In genomic region chr17:41930009-41930832, GRCh38 we compare ENCODE assay signal across 1 cellular context.
TF ChIP-seq lines count a peak whose summit lies in the region.

ODAD4 (plus strand) TSS chr17:41930617; CDS start chr17:41930724, 107 bp downstream.

TF ChIP-seq in HepG2, 621 proteins besides CTCF, POLR2A, EP300 and RAD21 (continued from another document and continues in another):
- TF ChIP-seq PAX8 (CRISPR knock-in tag; IDR thresholded peaks at IDR 0.05; ENCODE audit: borderline replicate concordance) (no peak; the same call in 1 of the 2 replicates), TMF1 (CRISPR knock-in tag; IDR thresholded peaks at IDR 0.05; ENCODE audit: low read depth) (no peak), SNAPC2 (CRISPR knock-in tag; IDR thresholded peaks at IDR 0.05) (peak; percentile 68; the same call in 1 of the 2 replicates), SATB2 (CRISPR knock-in tag; IDR thresholded peaks at IDR 0.05) (no peak), MLXIP (CRISPR knock-in tag; IDR thresholded peaks at IDR 0.05; ENCODE audit: borderline replicate concordance) (peak; percentile 92; the same call in 1 of the 2 replicates), HNRNPH1 (optimal IDR thresholded peaks at IDR 0.05; ENCODE audit: low read depth, low read length) (no peak), ZNF331 (CRISPR knock-in tag; IDR thresholded peaks at IDR 0.05) (peak; percentile 77), ZNF563 (CRISPR knock-in tag; IDR thresholded peaks at IDR 0.05) (peak; percentile 71; the same call in 1 of the 2 replicates), RFX5 (IDR thresholded peaks at IDR 0.05; ENCODE audit: low read depth, low read length) (no peak), ZNF883 (CRISPR knock-in tag; IDR thresholded peaks at IDR 0.05; ENCODE audit: not compliant biosample characterization) (peak; percentile 88), ZNF841 (CRISPR knock-in tag; IDR thresholded peaks at IDR 0.05; ENCODE audit: borderline replicate concordance) (no peak), ZNF280B (CRISPR knock-in tag; IDR thresholded peaks at IDR 0.05; ENCODE audit: borderline replicate concordance) (peak; percentile 76; the same call in 1 of the 2 replicates), ZNF253 (CRISPR knock-in tag; IDR thresholded peaks at IDR 0.05; ENCODE audit: borderline replicate concordance) (0 out of 2 replicates have a peak, but pooled peaks have one; percentile 29), CSRNP1 (CRISPR knock-in tag; IDR thresholded peaks at IDR 0.05) (peak; percentile 27; the same call in 1 of the 2 replicates), IKZF1 (IDR thresholded peaks at IDR 0.05) (no peak), KAT8 (CRISPR knock-in tag; IDR thresholded peaks at IDR 0.05) (peak; percentile 95), ZHX2 (IDR thresholded peaks at IDR 0.05; ENCODE audit: low read depth) (no peak; the same call in 1 of the 2 replicates), ZHX2 (CRISPR knock-in tag; IDR thresholded peaks at IDR 0.05; ENCODE audit: borderline replicate concordance) (peak; percentile 44; the same call in 1 of the 2 replicates), ZNF720 (CRISPR knock-in tag; IDR thresholded peaks at IDR 0.05) (no peak), ZFP82 (CRISPR knock-in tag; IDR thresholded peaks at IDR 0.05; ENCODE audit: borderline replicate concordance) (0 out of 2 replicates have a peak, but pooled peaks have one; percentile 76), ZNF367 (CRISPR knock-in tag; IDR thresholded peaks at IDR 0.05; ENCODE audit: borderline replicate concordance) (no peak), ZNF430 (CRISPR knock-in tag; IDR thresholded peaks at IDR 0.05) (no peak), KDM1A (CRISPR knock-in tag; IDR thresholded peaks at IDR 0.05) (peak; percentile 91), ZNF768 (CRISPR knock-in tag; IDR thresholded peaks at IDR 0.05) (peak; percentile 89), HNRNPLL (IDR thresholded peaks at IDR 0.05; ENCODE audit: low read depth, low read length, poor library complexity, severe bottlenecking) (peak; percentile 97), ZBTB34 (CRISPR knock-in tag; IDR thresholded peaks at IDR 0.05) (0 out of 2 replicates have a peak, but pooled peaks have one; percentile 43), MAFG (CRISPR knock-in tag; IDR thresholded peaks at IDR 0.05) (no peak), ETV5 (CRISPR knock-in tag; IDR thresholded peaks at IDR 0.05; ENCODE audit: borderline replicate concordance) (peak; percentile 89; the same call in 1 of the 2 replicates), ZNF639 (CRISPR knock-in tag; conservative IDR thresholded peaks at IDR 0.05) (peak; percentile 78; the same call in 1 of the 2 replicates), CEBPB (IDR thresholded peaks at IDR 0.05; ENCODE audit: borderline replicate concordance, low read depth, low read length) (peak; percentile 85; the same call in 1 of the 2 replicates), MTERF4 (CRISPR knock-in tag; IDR thresholded peaks at IDR 0.05) (peak; percentile 91), ZNF296 (CRISPR knock-in tag; conservative IDR thresholded peaks at IDR 0.05) (no peak), ISL2 (CRISPR knock-in tag; IDR thresholded peaks at IDR 0.05) (peak; percentile 65), ZMAT3 (CRISPR knock-in tag; conservative IDR thresholded peaks at IDR 0.05) (peak; percentile 79; the same call in 1 of the 2 replicates), KLF6 (CRISPR knock-in tag; IDR thresholded peaks at IDR 0.05) (0 out of 2 replicates have a peak, but pooled peaks have one; percentile 31), SALL2 (CRISPR knock-in tag; IDR thresholded peaks at IDR 0.05) (no peak; the same call in 1 of the 2 replicates), HHEX (CRISPR knock-in tag; IDR thresholded peaks at IDR 0.05) (no peak), BCL6 (CRISPR knock-in tag; IDR thresholded peaks at IDR 0.05) (peak; percentile 47; the same call in 1 of the 2 replicates), GABPB1 (CRISPR knock-in tag; IDR thresholded peaks at IDR 0.05) (peak; percentile 95), DRAP1 (CRISPR knock-in tag; IDR thresholded peaks at IDR 0.05) (peak; percentile 84), ZIK1 (CRISPR knock-in tag; IDR thresholded peaks at IDR 0.05; ENCODE audit: borderline replicate concordance, low read depth) (peak; percentile 80)
- TF ChIP-seq, protein P1, sequence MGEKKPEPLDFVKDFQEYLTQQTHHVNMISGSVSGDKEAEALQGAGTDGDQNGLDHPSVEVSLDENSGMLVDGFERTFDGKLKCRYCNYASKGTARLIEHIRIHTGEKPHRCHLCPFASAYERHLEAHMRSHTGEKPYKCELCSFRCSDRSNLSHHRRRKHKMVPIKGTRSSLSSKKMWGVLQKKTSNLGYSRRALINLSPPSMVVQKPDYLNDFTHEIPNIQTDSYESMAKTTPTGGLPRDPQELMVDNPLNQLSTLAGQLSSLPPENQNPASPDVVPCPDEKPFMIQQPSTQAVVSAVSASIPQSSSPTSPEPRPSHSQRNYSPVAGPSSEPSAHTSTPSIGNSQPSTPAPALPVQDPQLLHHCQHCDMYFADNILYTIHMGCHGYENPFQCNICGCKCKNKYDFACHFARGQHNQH (CRISPR knock-in tag; IDR thresholded peaks at IDR 0.05), result peak; percentile 97; the same call in 1 of the 2 replicates
- TF ChIP-seq, protein P2, sequence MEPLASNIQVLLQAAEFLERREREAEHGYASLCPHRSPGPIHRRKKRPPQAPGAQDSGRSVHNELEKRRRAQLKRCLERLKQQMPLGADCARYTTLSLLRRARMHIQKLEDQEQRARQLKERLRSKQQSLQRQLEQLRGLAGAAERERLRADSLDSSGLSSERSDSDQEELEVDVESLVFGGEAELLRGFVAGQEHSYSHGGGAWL (CRISPR knock-in tag; IDR thresholded peaks at IDR 0.05), result peak; percentile 80
- TF ChIP-seq, protein P3, sequence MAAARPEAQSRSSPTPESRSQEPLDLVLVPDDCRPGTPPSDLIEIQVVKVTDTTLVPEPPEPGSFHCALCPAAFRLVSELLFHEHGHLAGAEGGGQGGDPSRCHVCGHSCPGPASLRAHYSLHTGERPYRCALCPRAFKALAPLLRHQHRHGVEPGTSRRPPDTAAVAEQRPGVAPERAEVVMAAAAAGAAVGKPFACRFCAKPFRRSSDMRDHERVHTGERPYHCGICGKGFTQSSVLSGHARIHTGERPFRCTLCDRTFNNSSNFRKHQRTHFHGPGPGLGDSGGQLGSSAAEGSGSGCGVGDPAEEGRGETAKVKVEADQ (CRISPR knock-in tag; IDR thresholded peaks at IDR 0.05; ENCODE audit: borderline replicate concordance), result peak; percentile 93; the same call in 1 of the 2 replicates
